ENCODE assay signal across 1 cellular context in genomic region chrX:103330601-103331397, GRCh38.
TF ChIP-seq lines count a peak whose summit lies in the region.

No MANE protein-coding gene starts in this region.

TF ChIP-seq in GM23338, 12 proteins besides CTCF, POLR2A, EP300 and RAD21:
- TF ChIP-seq ZNF114 (CRISPR knock-in tag; IDR thresholded peaks at IDR 0.05) = no peak
- TF ChIP-seq REST (IDR thresholded peaks at IDR 0.05; ENCODE audit: unreplicated experiment) = no peak
- TF ChIP-seq ETS1 (IDR thresholded peaks at IDR 0.05) = no peak
- TF ChIP-seq JUNB (IDR thresholded peaks at IDR 0.05; ENCODE audit: unreplicated experiment) = no peak
- TF ChIP-seq ZNF331 (CRISPR knock-in tag; IDR thresholded peaks at IDR 0.05; ENCODE audit: low read depth) = no peak
- no peak for TF ChIP-seq STAT1 (IDR thresholded peaks at IDR 0.05; ENCODE audit: unreplicated experiment)
- TF ChIP-seq EZH2 (IDR thresholded peaks at IDR 0.05; ENCODE audit: low read depth, unreplicated experiment) = no peak
- no peak for TF ChIP-seq ZNF462 (CRISPR knock-in tag; IDR thresholded peaks at IDR 0.05)
